1 cellular context compared by ENCODE assay signal in the genomic region with DNA sequence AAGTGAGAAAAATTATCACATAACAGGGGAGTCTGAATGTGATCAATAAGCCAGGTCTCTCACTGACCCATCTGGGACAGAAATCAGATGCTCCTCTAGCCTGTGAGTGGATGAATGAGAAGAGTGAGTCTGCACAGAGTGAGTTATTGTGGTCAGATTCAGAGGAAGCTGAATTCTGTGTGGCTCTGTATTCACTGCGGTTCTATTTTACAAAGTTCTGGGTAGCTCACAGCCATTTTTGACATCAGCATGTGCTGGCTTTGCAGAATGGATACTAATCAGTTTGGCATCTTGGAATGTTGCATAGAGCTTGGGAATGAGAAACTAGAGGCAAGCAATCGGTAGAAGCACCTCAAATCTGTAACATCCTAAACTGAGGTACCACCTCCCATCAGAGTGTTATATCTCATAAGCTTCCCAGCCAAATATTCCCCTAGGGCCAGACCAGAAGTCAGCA.
A peak's percentile ranks its signal among the peaks of the same experiment; 100 is the strongest.
TF ChIP-seq lines count a peak whose summit lies in the region.

No MANE protein-coding gene starts in this region.

TF ChIP-seq in K562, 482 proteins besides CTCF, POLR2A, EP300 and RAD21 (continued from another document):
- TF ChIP-seq, protein P1, sequence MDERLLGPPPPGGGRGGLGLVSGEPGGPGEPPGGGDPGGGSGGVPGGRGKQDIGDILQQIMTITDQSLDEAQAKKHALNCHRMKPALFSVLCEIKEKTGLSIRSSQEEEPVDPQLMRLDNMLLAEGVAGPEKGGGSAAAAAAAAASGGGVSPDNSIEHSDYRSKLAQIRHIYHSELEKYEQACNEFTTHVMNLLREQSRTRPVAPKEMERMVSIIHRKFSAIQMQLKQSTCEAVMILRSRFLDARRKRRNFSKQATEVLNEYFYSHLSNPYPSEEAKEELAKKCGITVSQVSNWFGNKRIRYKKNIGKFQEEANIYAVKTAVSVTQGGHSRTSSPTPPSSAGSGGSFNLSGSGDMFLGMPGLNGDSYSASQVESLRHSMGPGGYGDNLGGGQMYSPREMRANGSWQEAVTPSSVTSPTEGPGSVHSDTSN (CRISPR knock-in tag; IDR thresholded peaks at IDR 0.05; ENCODE audit: low read depth) = no peak
- TF ChIP-seq, protein P1 (tag; conservative IDR thresholded peaks at IDR 0.05; ENCODE audit: low read depth) = no peak
- TF ChIP-seq SRF (CRISPR knock-in tag; IDR thresholded peaks at IDR 0.05) = 0 out of 4 replicates have a peak, but pooled peaks of 1 of the 2 experiments have one; percentile 8
- peak; percentile 44 for TF ChIP-seq POLR2G (IDR thresholded peaks at IDR 0.05; ENCODE audit: low read depth, low read length)
- TF ChIP-seq PTTG1 (tag; IDR thresholded peaks at IDR 0.05; ENCODE audit: low read depth) = no peak
- no peak for TF ChIP-seq LCOR (CRISPR knock-in tag; IDR thresholded peaks at IDR 0.05)
- no peak for TF ChIP-seq KAT8 (IDR thresholded peaks at IDR 0.05; ENCODE audit: low read depth)
- TF ChIP-seq JUNB (CRISPR knock-in tag; conservative IDR thresholded peaks at IDR 0.05) = no peak
- no peak for TF ChIP-seq SPI1 (IDR thresholded peaks at IDR 0.05; ENCODE audit: borderline replicate concordance, low read depth, low read length)
- TF ChIP-seq KDM1A (IDR thresholded peaks at IDR 0.05) = 0 out of 4 replicates have a peak, but pooled peaks of 1 of the 2 experiments have one; percentile 20
- TF ChIP-seq ZNF764 (CRISPR knock-in tag; IDR thresholded peaks at IDR 0.05; ENCODE audit: low read depth) = no peak
- no peak for TF ChIP-seq ZHX1 (conservative IDR thresholded peaks at IDR 0.05; ENCODE audit: low read length)
- peak in 1 of 2 experiments; percentile 55; a peak in 2 of 4 replicates for TF ChIP-seq RCOR1 (IDR thresholded peaks at IDR 0.05; ENCODE audit: borderline replicate concordance in 1 of 2, low read depth in 2 of 2, low read length in 2 of 2)
- peak; percentile 80; the same call in 1 of the 2 replicates for TF ChIP-seq DMBX1 (CRISPR knock-in tag; IDR thresholded peaks at IDR 0.05; ENCODE audit: borderline replicate concordance)
- no peak for TF ChIP-seq ZNF507 (tag; conservative IDR thresholded peaks at IDR 0.05)
- TF ChIP-seq ZNF324 (CRISPR knock-in tag; IDR thresholded peaks at IDR 0.05) = no peak
- TF ChIP-seq MBD2 (IDR thresholded peaks at IDR 0.05; ENCODE audit: borderline replicate concordance, low read depth) = no peak
- TF ChIP-seq MTA1 (IDR thresholded peaks at IDR 0.05; ENCODE audit: borderline replicate concordance) = no peak
- peak; percentile 43; the same call in 1 of the 2 replicates for TF ChIP-seq HBP1 (CRISPR knock-in tag; IDR thresholded peaks at IDR 0.05)
- 0 out of 2 replicates have a peak, but pooled peaks have one; percentile 26 for TF ChIP-seq ZSCAN32 (CRISPR knock-in tag; IDR thresholded peaks at IDR 0.05)
- TF ChIP-seq ARNT (IDR thresholded peaks at IDR 0.05) = no peak
- TF ChIP-seq HMBOX1 (IDR thresholded peaks at IDR 0.05) = no peak
- TF ChIP-seq ZNF668 (CRISPR knock-in tag; IDR thresholded peaks at IDR 0.05) = no peak
- TF ChIP-seq TSC22D4 (tag; IDR thresholded peaks at IDR 0.05) = no peak
- 0 out of 2 replicates have a peak, but pooled peaks have one; percentile 18 for TF ChIP-seq RBFOX2 (IDR thresholded peaks at IDR 0.05; ENCODE audit: low read depth, low read length)
- TF ChIP-seq SMAD4 (CRISPR knock-in tag; conservative IDR thresholded peaks at IDR 0.05) = 0 out of 2 replicates have a peak, but pooled peaks have one; percentile 50
- no peak for TF ChIP-seq HOXB6 (CRISPR knock-in tag; IDR thresholded peaks at IDR 0.05; ENCODE audit: borderline replicate concordance)
- TF ChIP-seq MAZ (CRISPR knock-in tag; conservative IDR thresholded peaks at IDR 0.05 in 1 of 2, IDR thresholded peaks at IDR 0.05 in 1 of 2) = 0 out of 4 replicates have a peak, but pooled peaks of 1 of the 2 experiments have one; percentile 12
- no peak for TF ChIP-seq KDM4B (IDR thresholded peaks at IDR 0.05; ENCODE audit: borderline replicate concordance in 2 of 2, low read depth in 1 of 2)
- TF ChIP-seq ZBTB17 (CRISPR knock-in tag; IDR thresholded peaks at IDR 0.05) = 0 out of 2 replicates have a peak, but pooled peaks have one; percentile 62
- TF ChIP-seq, protein P2, sequence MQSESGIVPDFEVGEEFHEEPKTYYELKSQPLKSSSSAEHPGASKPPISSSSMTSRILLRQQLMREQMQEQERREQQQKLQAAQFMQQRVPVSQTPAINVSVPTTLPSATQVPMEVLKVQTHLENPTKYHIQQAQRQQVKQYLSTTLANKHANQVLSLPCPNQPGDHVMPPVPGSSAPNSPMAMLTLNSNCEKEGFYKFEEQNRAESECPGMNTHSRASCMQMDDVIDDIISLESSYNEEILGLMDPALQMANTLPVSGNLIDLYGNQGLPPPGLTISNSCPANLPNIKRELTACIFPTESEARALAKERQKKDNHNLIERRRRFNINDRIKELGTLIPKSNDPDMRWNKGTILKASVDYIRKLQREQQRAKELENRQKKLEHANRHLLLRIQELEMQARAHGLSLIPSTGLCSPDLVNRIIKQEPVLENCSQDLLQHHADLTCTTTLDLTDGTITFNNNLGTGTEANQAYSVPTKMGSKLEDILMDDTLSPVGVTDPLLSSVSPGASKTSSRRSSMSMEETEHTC (IDR thresholded peaks at IDR 0.05) = no peak
- TF ChIP-seq ZNF76 (CRISPR knock-in tag; IDR thresholded peaks at IDR 0.05; ENCODE audit: borderline replicate concordance) = peak; percentile 39; the same call in 1 of the 2 replicates
- no peak for TF ChIP-seq KLF1 (tag; IDR thresholded peaks at IDR 0.05)
- TF ChIP-seq ZNF561 (CRISPR knock-in tag; conservative IDR thresholded peaks at IDR 0.05) = no peak
- TF ChIP-seq ZEB2 (IDR thresholded peaks at IDR 0.05) = peak; percentile 45; the same call in 1 of the 2 replicates
- no peak for TF ChIP-seq TEAD4 (IDR thresholded peaks at IDR 0.05; ENCODE audit: low read length)
- no peak for TF ChIP-seq TEAD4 (CRISPR knock-in tag; IDR thresholded peaks at IDR 0.05; ENCODE audit: borderline replicate concordance)
- no peak for TF ChIP-seq TCF3 (CRISPR knock-in tag; IDR thresholded peaks at IDR 0.05)
- TF ChIP-seq ZNF431 (CRISPR knock-in tag; IDR thresholded peaks at IDR 0.05) = no peak
- TF ChIP-seq PRPF4 (IDR thresholded peaks at IDR 0.05; ENCODE audit: insufficient read depth, low read depth, low read length, poor library complexity, severe bottlenecking) = no peak
- no peak for TF ChIP-seq MAX (CRISPR knock-in tag; IDR thresholded peaks at IDR 0.05)
- no peak for TF ChIP-seq SNRNP70 (optimal IDR thresholded peaks at IDR 0.05; ENCODE audit: low read depth, low read length)
- TF ChIP-seq CREM (IDR thresholded peaks at IDR 0.05; ENCODE audit: low read depth) = no peak
- TF ChIP-seq SP1 (CRISPR knock-in tag; IDR thresholded peaks at IDR 0.05) = 0 out of 2 replicates have a peak, but pooled peaks have one; percentile 29
- TF ChIP-seq PML (IDR thresholded peaks at IDR 0.05; ENCODE audit: low read length) = peak; percentile 9; the same call in 1 of the 2 replicates
- no peak for TF ChIP-seq TCF7L2 (IDR thresholded peaks at IDR 0.05; ENCODE audit: low read depth, low read length)
